Comparison of ENCODE assay signal across 12 cellular contexts in the genomic region with DNA sequence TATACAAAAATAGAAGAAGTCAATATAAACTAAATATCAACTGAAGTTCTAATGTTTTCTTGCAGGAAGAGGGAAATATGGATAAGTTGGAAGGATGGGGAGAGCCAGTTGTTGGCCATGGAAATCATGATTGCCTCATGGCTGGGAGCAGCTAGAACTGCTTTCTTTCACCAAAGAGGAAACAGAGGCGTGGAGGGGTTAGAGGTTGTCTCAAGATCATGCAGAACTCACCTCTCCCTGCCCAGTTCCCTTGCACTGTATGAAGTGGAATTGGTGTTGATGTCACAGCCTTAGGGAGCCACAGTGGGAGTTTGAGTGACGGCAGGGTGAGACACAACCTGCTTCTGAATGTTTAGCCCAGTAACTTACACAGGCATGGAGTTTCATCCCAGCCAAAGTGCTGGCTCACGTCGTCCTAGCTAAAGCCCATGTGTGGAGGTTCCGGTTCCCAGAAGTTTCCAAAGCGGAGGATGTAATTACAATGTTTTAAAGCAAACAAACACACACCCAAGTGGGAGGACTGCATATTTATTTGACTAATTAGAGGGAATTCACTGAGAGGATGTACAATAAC.
DNase-seq lines count a peak whose midpoint lies in the region; ATAC-seq and TF ChIP-seq lines count a peak whose summit lies in the region.
"Had no signal": no experiment of that assay in that cellular context is flagged by ENCODE, and none has a peak within 500 bp of the region (broad histone marks: within the 10 kb centered on the region; RNA-seq: fewer than 3 reads in every experiment).

No MANE protein-coding gene starts in this region.

- no peaks in the 10 kb centered on the region for H3K79me2 ChIP-seq in MM.1S (ENCODE audit: low read length)

- H3K4me1 ChIP-seq in esophagus squamous epithelium (peaks cover 0 to 37% (median 10%) of the 10 kb centered on the region in 3 donors), mucosa of descending colon (ENCODE audit: low read depth) (no peaks in the 10 kb centered on the region), upper lobe of left lung (peaks cover 0 to 7% (median 7%) of the 10 kb centered on the region in 4 donors), MM.1S (ENCODE audit: low read length) (no peaks in the 10 kb centered on the region)

- no peak for TF ChIP-seq CTCF in esophagus squamous epithelium (IDR thresholded peaks at IDR 0.05)
- TF ChIP-seq CTCF in mucosa of descending colon (IDR thresholded peaks at IDR 0.05), result no peak
- TF ChIP-seq CTCF in upper lobe of left lung (IDR thresholded peaks at IDR 0.05), result no peak
- no peak for TF ChIP-seq CTCF in MM.1S (IDR thresholded peaks at IDR 0.05; ENCODE audit: low read length)

- H3K9me2 ChIP-seq in MM.1S (replicated peaks; ENCODE audit: insufficient read depth, low read length), result no peaks in the 10 kb centered on the region

- peak; percentile 81 for DNase-seq in NCI-H748 (lab: John Stamatoyannopoulos, UW; ENCODE audit: unreplicated experiment)
- no peak for DNase-seq in esophagus squamous epithelium (lab: John Stamatoyannopoulos, UW)
- peak in 1 of 3 donors; percentile 26 for DNase-seq in mucosa of descending colon
- DNase-seq in upper lobe of left lung, result no peak
- no peak for DNase-seq in T-helper 2 cell
- no peak for DNase-seq in MM.1S
- DNase-seq: activated CD4-positive, alpha-beta T cell treated with anti-CD3 and anti-CD28 coated beads, Interleukin-2, amount 50 U/mL, for 1 hour; activated gamma-delta T cell treated with Interleukin-2 at 50 U/mL for 16 hours; Caco-2; NCI-H187 had no signal

- 48 to 57% methylated on average over 6 of the region's 6 CpGs for WGBS in esophagus squamous epithelium, 2 donors
- 69 to 78% methylated on average over 6 of the region's 6 CpGs for WGBS in upper lobe of left lung, 2 donors

- no peaks in the 10 kb centered on the region for H4K20me1 ChIP-seq in MM.1S (ENCODE audit: insufficient read depth, low read length)

- H3K4me3 ChIP-seq in esophagus squamous epithelium, result no peak overlapping the region
- no peak overlapping the region for H3K4me3 ChIP-seq in mucosa of descending colon
- no peak overlapping the region for H3K4me3 ChIP-seq in upper lobe of left lung
- no peak overlapping the region for H3K4me3 ChIP-seq in MM.1S (ENCODE audit: low read length)

- H3K9ac ChIP-seq in MM.1S (ENCODE audit: low read length), result no peak overlapping the region

- TF ChIP-seq POLR2A in esophagus squamous epithelium (IDR thresholded peaks at IDR 0.05) (no peak), upper lobe of left lung (IDR thresholded peaks at IDR 0.05) (no peak)

- no peak overlapping the region for H2AFZ ChIP-seq in MM.1S (ENCODE audit: low read length)

- H3K36me3 ChIP-seq in esophagus squamous epithelium, result no peaks in the 10 kb centered on the region
- no peaks in the 10 kb centered on the region for H3K36me3 ChIP-seq in mucosa of descending colon (ENCODE audit: low read depth)
- no peaks in the 10 kb centered on the region for H3K36me3 ChIP-seq in upper lobe of left lung
- no peaks in the 10 kb centered on the region for H3K36me3 ChIP-seq in MM.1S (replicated peaks; ENCODE audit: insufficient read depth, low read length)

- H3K27me3 ChIP-seq in esophagus squamous epithelium (peaks cover 0 to 9% (median 0%) of the 10 kb centered on the region in 4 donors), upper lobe of left lung (no peaks in the 10 kb centered on the region), MM.1S (replicated peaks; ENCODE audit: insufficient read depth, low read length) (no peaks in the 10 kb centered on the region)

- intact Hi-C loops in esophagus squamous epithelium (cut with DNase I) (no loop called here), mucosa of descending colon (cut with DNase I, micrococcal nuclease) (no loop called here)

- no peak for TF ChIP-seq EP300 in upper lobe of left lung (IDR thresholded peaks at IDR 0.05)

- H3K27ac ChIP-seq in esophagus squamous epithelium (peak overlapping the region; percentile 3 to 83 (median 40)), upper lobe of left lung (peak overlapping the region in 1 of 4 donors; percentile 61), MM.1S (ENCODE audit: low read length) (no peak overlapping the region)

- H3K4me2 ChIP-seq in MM.1S (ENCODE audit: low read depth, low read length), result no peak overlapping the region

- H3F3A ChIP-seq in MM.1S (ENCODE audit: insufficient read depth, low read length), result no peaks in the 10 kb centered on the region

- H3K9me3 ChIP-seq in esophagus squamous epithelium (no peaks in the 10 kb centered on the region), mucosa of descending colon (no peaks in the 10 kb centered on the region), upper lobe of left lung (no peaks in the 10 kb centered on the region), MM.1S (replicated peaks; ENCODE audit: insufficient read depth, low read length) (no peaks in the 10 kb centered on the region)
- H3K9me3 ChIP-seq: Caco-2 had no signal

- ATAC-seq in mucosa of descending colon (peak; percentile 53), upper lobe of left lung (ENCODE audit: low FRiP score in 2 of 2) (peak; percentile 38 to 75), HG03442 (IDR thresholded peaks at IDR 0.05; ENCODE audit: unreplicated experiment) (no peak), GM19455 (IDR thresholded peaks at IDR 0.05; ENCODE audit: unreplicated experiment) (no peak)

Comparison
In these comparisons a context has a peak if more than half of its experiments do, and no peak if none do; other contexts are left out.
1. ATAC-seq: peak in mucosa of descending colon (single experiment) and upper lobe of left lung (2 of 2); none in HG03442 (single experiment) and GM19455 (single experiment).